Comparison of ENCODE assay signal across 26 cellular contexts in the genomic region with DNA sequence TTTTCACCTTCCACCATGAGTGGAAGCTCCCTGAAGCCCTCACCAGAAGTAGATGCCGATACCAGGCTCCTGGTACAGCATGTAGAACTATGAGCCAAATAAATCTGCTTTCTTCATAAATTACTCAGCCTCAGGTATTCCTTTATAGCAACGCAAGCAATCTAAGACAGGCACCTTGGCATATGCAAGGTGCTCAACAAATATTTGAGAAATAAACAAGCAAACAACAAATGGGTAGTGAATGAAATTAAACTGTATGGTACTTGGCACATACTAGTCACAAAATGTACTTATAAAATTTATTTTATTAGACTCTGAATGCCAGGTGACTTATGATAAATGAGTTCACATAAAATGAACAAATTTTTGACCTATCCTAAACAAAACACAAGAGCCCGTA.
"Had no signal": no experiment of that assay in that cellular context is flagged by ENCODE, and none has a peak within 500 bp of the region (broad histone marks: within the 10 kb centered on the region; RNA-seq: fewer than 3 reads in every experiment).

No MANE protein-coding gene starts in this region.

- H3K27me3 Mint-ChIP-seq: activated CD4-positive, alpha-beta T cell treated with anti-CD3 and anti-CD28 coated beads, Interleukin-2, amount 10 ng/mL, durations not matched to agents 24 days and 14 days; activated CD8-positive, alpha-beta T cell treated with anti-CD3 and anti-CD28 coated beads for 36 hours had no signal

- H3K9me3 ChIP-seq: colonic mucosa had no signal

- H3K27ac ChIP-seq: brain microvascular endothelial cell, colonic mucosa, dorsolateral prefrontal cortex had no signal

- H3K4me1 ChIP-seq: colonic mucosa had no signal

- H3K36me3 ChIP-seq: brain microvascular endothelial cell, colonic mucosa had no signal

- H3K4me1 Mint-ChIP-seq: activated CD4-positive, alpha-beta T cell treated with anti-CD3 and anti-CD28 coated beads for 36 hours; activated CD4-positive, alpha-beta T cell treated with anti-CD3 and anti-CD28 coated beads, Interleukin-2, amount 10 ng/mL, durations not matched to agents 24 days and 14 days; activated T-helper 17 cell treated with anti-CD3 and anti-CD28 coated beads, Interleukin-2, amount 50 U/mL, for 72 hours; T-cell had no signal

- H3K4me3 Mint-ChIP-seq: activated CD4-positive, alpha-beta T cell treated with anti-CD3 and anti-CD28 coated beads for 36 hours; activated CD4-positive, alpha-beta T cell treated with anti-CD3 and anti-CD28 coated beads, Interleukin-2, amount 10 ng/mL, durations not matched to agents 24 days and 14 days; activated CD8-positive, alpha-beta T cell treated with anti-CD3 and anti-CD28 coated beads for 36 hours; activated naive CD8-positive, alpha-beta T cell; activated T-cell treated with anti-CD3 and anti-CD28 coated beads, Interleukin-2, amount 50 U/mL, for 4 hours; activated T-helper 17 cell treated with anti-CD3 and anti-CD28 coated beads, Interleukin-2, amount 50 U/mL, for 72 hours; endodermal cell; T-cell; T-helper 1 cell treated with Interleukin-12 subunit alpha and Interleukin-12 subunit beta and Interleukin-4 antibody, amounts not matched to agents 30 μg/mL and 1 μg/mL, for 36 hours had no signal

- H3K27me3 ChIP-seq: brain microvascular endothelial cell, colonic mucosa had no signal

- H3K27ac Mint-ChIP-seq: activated CD4-positive, alpha-beta T cell treated with anti-CD3 and anti-CD28 coated beads for 36 hours; activated CD4-positive, alpha-beta T cell treated with anti-CD3 and anti-CD28 coated beads, Interleukin-2, amount 10 ng/mL, durations not matched to agents 24 days and 14 days; activated CD8-positive, alpha-beta T cell treated with anti-CD3 and anti-CD28 coated beads for 36 hours; activated naive CD8-positive, alpha-beta T cell; activated T-helper 17 cell treated with anti-CD3 and anti-CD28 coated beads, Interleukin-2, amount 50 U/mL, for 72 hours; endodermal cell; T-cell; T-helper 1 cell treated with Interleukin-12 subunit alpha and Interleukin-12 subunit beta and Interleukin-4 antibody, amounts not matched to agents 30 μg/mL and 1 μg/mL, for 36 hours had no signal

- H3K9me3 Mint-ChIP-seq: activated CD4-positive, alpha-beta T cell treated with anti-CD3 and anti-CD28 coated beads, Interleukin-2, amount 10 ng/mL, durations not matched to agents 24 days and 14 days; activated CD8-positive, alpha-beta T cell treated with anti-CD3 and anti-CD28 coated beads for 36 hours; activated T-cell treated with anti-CD3 and anti-CD28 coated beads, Interleukin-2, amount 50 U/mL, for 4 hours; activated T-helper 17 cell treated with anti-CD3 and anti-CD28 coated beads, Interleukin-2, amount 50 U/mL, for 72 hours; endodermal cell; T-cell; T-helper 1 cell treated with Interleukin-12 subunit alpha and Interleukin-12 subunit beta and Interleukin-4 antibody, amounts not matched to agents 30 μg/mL and 1 μg/mL, for 36 hours had no signal

- H3K4me3 ChIP-seq: colonic mucosa, dorsolateral prefrontal cortex had no signal

- DNase-seq: activated CD4-positive, alpha-beta T cell treated with anti-CD3 and anti-CD28 coated beads for 36 hours; activated CD4-positive, alpha-beta T cell treated with anti-CD3 and anti-CD28 coated beads, Interleukin-2, amount 10 ng/mL, durations not matched to agents 24 days and 14 days; activated CD4-positive, CD25-positive, alpha-beta regulatory T cell; activated CD4-positive, CD25-positive, alpha-beta regulatory T cell treated with anti-CD3 and anti-CD28 coated beads, Interleukin-2, amount 50 U/mL, for 72 hours; activated CD8-positive, alpha-beta memory T cell treated with anti-CD3 and anti-CD28 coated beads for 24 hours; activated CD8-positive, alpha-beta T cell treated with anti-CD3 and anti-CD28 coated beads for 36 hours; activated effector memory CD4-positive, alpha-beta T cell treated with Interleukin-2 at 50 U/mL for 16 hours; activated gamma-delta T cell treated with Interleukin-2 at 50 U/mL for 16 hours; activated naive CD4-positive, alpha-beta T cell treated with anti-CD3 and anti-CD28 coated beads, Interleukin-2, amount 50 U/mL, for 16 hours; activated naive CD4-positive, alpha-beta T cell treated with Interleukin-2 at 50 U/mL for 16 hours; activated T-cell treated with anti-CD3 and anti-CD28 coated beads, Interleukin-2, amount 50 U/mL, for 4 hours; amniotic stem cell; anterior cingulate cortex; brain microvascular endothelial cell; caudate nucleus; colonic mucosa; dorsolateral prefrontal cortex; effector memory CD4-positive, alpha-beta T cell; endodermal cell; foreskin fibroblast; head of caudate nucleus; T-cell; T-helper 9 cell had no signal

- H3K36me3 Mint-ChIP-seq: activated naive CD8-positive, alpha-beta T cell; T-cell had no signal
